Comparison of ENCODE assay signal across 19 cellular contexts in the genomic region with DNA sequence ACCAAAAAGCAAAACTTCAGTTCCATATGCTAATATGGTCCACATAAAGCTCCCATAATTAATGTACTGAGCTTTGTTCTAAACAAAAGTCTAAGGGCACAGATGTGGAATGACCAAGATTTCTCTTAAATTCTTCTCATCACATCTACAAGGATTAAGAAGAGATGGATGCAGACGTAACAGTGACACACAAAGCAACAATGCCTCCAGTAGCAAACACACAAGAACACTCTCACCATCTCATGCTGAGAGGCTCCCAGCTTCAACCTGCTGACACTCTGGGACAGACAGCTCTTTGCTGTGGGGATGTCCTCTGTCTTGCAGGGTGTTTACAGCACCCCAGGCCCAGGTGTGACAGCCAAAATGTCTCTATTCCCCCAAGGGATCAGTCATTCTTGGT. TPM values are rescaled to one million over a fixed set of nuclear protein-coding genes. Genes with fewer than 3 reads are reported as not detected.
DNase-seq lines count a peak whose midpoint lies in the region; TF ChIP-seq lines count a peak whose summit lies in the region.
"Had no signal": no experiment of that assay in that cellular context is flagged by ENCODE, and none has a peak within 500 bp of the region (broad histone marks: within the 10 kb centered on the region; RNA-seq: fewer than 3 reads in every experiment).

No MANE protein-coding gene starts in this region.

- no peaks in the 10 kb centered on the region for H3K9me2 ChIP-seq in OCI-LY7 (ENCODE audit: insufficient read depth, low read length)

- no peaks in the 10 kb centered on the region for H3K27me3 Mint-ChIP-seq in neural progenitor cell (ENCODE audit: insufficient read depth, low read depth)
- H3K27me3 Mint-ChIP-seq: CD4-positive, CD25-positive, alpha-beta regulatory T cell had no signal

- POLR2A ChIA-PET in OCI-LY7 (lab: Charles Lee) (interaction anchor here (1.1 kb wide), 1 partner anchor 19 kb away, joined by 3 read pairs; no protein-coding TSS in a partner anchor), GM10248 (lab: Yijun Ruan, JAX) (no interaction called here)

- no peak overlapping the region for H3K9ac ChIP-seq in neural progenitor cell
- H3K9ac ChIP-seq: BLaER1 had no signal

- DNase-seq in EH (ENCODE audit: low read depth) (peak; percentile 34), OCI-LY7 (ENCODE audit: low spot score) (peak; percentile 28), ecto neural progenitor cell (ENCODE audit: low spot score) (peak; percentile 21), neural progenitor cell (ENCODE audit: low spot score) (peak; percentile 56), MG63 (no peak), medulla oblongata (ENCODE audit: extremely low spot score) (no peak), GM10248 (ENCODE audit: extremely low spot score) (no peak)
- DNase-seq in activated naive CD4-positive, alpha-beta T cell (lab: John Stamatoyannopoulos, UW), result no peak
- DNase-seq: CD4-positive, CD25-positive, alpha-beta regulatory T cell; DMS153; MM.1S; NCI-H2029; NCI-H446; NCI-H524 treated with DMSO at 0.1 percent for 48 hours; NCI-H774; PC-3 had no signal

- peaks cover 7% of the 10 kb centered on the region for H3K4me1 Mint-ChIP-seq in neural progenitor cell

- H3K9me3 Mint-ChIP-seq in neural progenitor cell, result peaks cover 4% of the 10 kb centered on the region

- H3K9me3 ChIP-seq in OCI-LY7 (ENCODE audit: low read length) (peaks cover 16% of the 10 kb centered on the region), neural progenitor cell (ENCODE audit: low read depth) (no peaks in the 10 kb centered on the region), MG63 (no peaks in the 10 kb centered on the region)

- H3F3A ChIP-seq in neural progenitor cell (ENCODE audit: low read depth), result no peaks in the 10 kb centered on the region

- H4K20me1 ChIP-seq in OCI-LY7 (ENCODE audit: insufficient read depth, low read length) (no peaks in the 10 kb centered on the region), neural progenitor cell (ENCODE audit: low read depth) (peaks cover 22% of the 10 kb centered on the region)

- peaks cover 49% of the 10 kb centered on the region for H3K36me3 Mint-ChIP-seq in neural progenitor cell

- H3K27ac Mint-ChIP-seq in neural progenitor cell, result no peak overlapping the region

- H2AFZ ChIP-seq in OCI-LY7 (ENCODE audit: low read length) (no peak overlapping the region), neural progenitor cell (replicated peaks) (no peak overlapping the region)

- H3K4me3 ChIP-seq in OCI-LY7 (ENCODE audit: low read depth, low read length, poor library complexity, severe bottlenecking), result no peak overlapping the region
- no peak overlapping the region for H3K4me3 ChIP-seq in neural progenitor cell
- H3K4me3 ChIP-seq in MG63, result no peak overlapping the region
- H3K4me3 ChIP-seq: BLaER1, GM12878, K562 had no signal

- intact Hi-C loops in OCI-LY7 (cut with micrococcal nuclease; ENCODE audit: unreplicated experiment), result no loop called here

- 0 out of 2 replicates have a peak overlapping the region, but pooled peaks have one; percentile 1 for H3K4me2 ChIP-seq in OCI-LY7 (ENCODE audit: low read length)
- H3K4me2 ChIP-seq in neural progenitor cell, result peak overlapping the region; percentile 32
- H3K4me2 ChIP-seq: BLaER1 had no signal

- H3K4me1 ChIP-seq in OCI-LY7 (ENCODE audit: insufficient read depth, low read length, poor library complexity, severe bottlenecking), result peaks cover 58% of the 10 kb centered on the region
- peaks cover 4% of the 10 kb centered on the region for H3K4me1 ChIP-seq in neural progenitor cell

- no peak for TF ChIP-seq CTCF in OCI-LY7 (conservative IDR thresholded peaks at IDR 0.05; ENCODE audit: low read length)
- no peak for TF ChIP-seq CTCF in neural progenitor cell (IDR thresholded peaks at IDR 0.05)
- TF ChIP-seq CTCF in GM10248 (IDR thresholded peaks at IDR 0.05; ENCODE audit: control extremely low read depth, extremely low read depth, low read depth, missing control alignments), result no peak

- H3K36me3 ChIP-seq in OCI-LY7 (ENCODE audit: insufficient read depth, low read length) (peaks cover 59% of the 10 kb centered on the region), neural progenitor cell (no peaks in the 10 kb centered on the region), MG63 (no peaks in the 10 kb centered on the region; the same call in 1 of the 2 replicates)

- H3K79me2 ChIP-seq in OCI-LY7 (ENCODE audit: insufficient read depth, low read depth, low read length), result no peaks in the 10 kb centered on the region
- peaks cover 7% of the 10 kb centered on the region for H3K79me2 ChIP-seq in neural progenitor cell (ENCODE audit: low read depth)

- no TSS peak for BruUV-seq in OCI-LY7 (replicated peaks; lab: Mats Ljungman, UMichigan)

- no peaks in the 10 kb centered on the region for H3K27me3 ChIP-seq in neural progenitor cell
- no peaks in the 10 kb centered on the region for H3K27me3 ChIP-seq in MG63
- H3K27me3 ChIP-seq: BLaER1 had no signal

- H3K4me3 Mint-ChIP-seq in neural progenitor cell, result no peak overlapping the region
- H3K4me3 Mint-ChIP-seq: CD4-positive, CD25-positive, alpha-beta regulatory T cell had no signal

- H3K27ac ChIP-seq in OCI-LY7 (ENCODE audit: low read depth, low read length, poor library complexity, severe bottlenecking), result peak overlapping the region; percentile 14
- no peak overlapping the region for H3K27ac ChIP-seq in neural progenitor cell
- H3K27ac ChIP-seq: BLaER1 had no signal

- CTCF ChIA-PET in OCI-LY7 (lab: Charles Lee; ENCODE audit: unreplicated experiment), result no interaction called here
- CTCF ChIA-PET in GM10248 (lab: Yijun Ruan, JAX), result interaction anchor here (1.3 kb wide), 1 partner anchor 30 kb away, joined by 3 read pairs; no protein-coding TSS in a partner anchor

RNA-seq across cellular contexts. Expression of a gene that starts 48.2 kb away (rescaled TPM):
- total RNA-seq in OCI-LY7 (2014; rRNA removed; shearing (Covaris generic)), result 42.4 and 45.2 TPM in 2 replicates
- total RNA-seq in OCI-LY7 (2022) (62.1 and 65.5 TPM in 2 replicates), neural progenitor cell (ENCODE audit: low replicate concordance) (54.7 and 68.0 TPM in 2 replicates)
- 37.8 and 48.0 TPM in 2 replicates for total RNA-seq in MG63 (2014; rRNA removed; shearing (Covaris generic); ENCODE audit: low replicate concordance)

RNA-seq across cellular contexts. Expression of a gene that starts 48.7 kb away (rescaled TPM):
- 25.1 and 38.8 TPM in 2 replicates for total RNA-seq in OCI-LY7 (2014; rRNA removed; shearing (Covaris generic))
- 69.0 and 76.3 TPM in 2 replicates for total RNA-seq in OCI-LY7 (2022)
- 18.1 and 19.0 TPM in 2 replicates for total RNA-seq in neural progenitor cell (ENCODE audit: low replicate concordance)
- 2.9 and 7.9 TPM in 2 replicates for total RNA-seq in MG63 (2014; rRNA removed; shearing (Covaris generic); ENCODE audit: low replicate concordance)

Comparison
In these comparisons a context has a peak if more than half of its experiments do, and no peak if none do; other contexts are left out.
1. DNase-seq: peak in EH (single experiment), OCI-LY7 (single experiment), ecto neural progenitor cell (single experiment) and neural progenitor cell (single experiment); none in MG63 (single experiment), medulla oblongata (single experiment), activated naive CD4-positive, alpha-beta T cell (0 of 4) and GM10248 (single experiment).